ENCODE assay signal across 14 cellular contexts in the genomic region with DNA sequence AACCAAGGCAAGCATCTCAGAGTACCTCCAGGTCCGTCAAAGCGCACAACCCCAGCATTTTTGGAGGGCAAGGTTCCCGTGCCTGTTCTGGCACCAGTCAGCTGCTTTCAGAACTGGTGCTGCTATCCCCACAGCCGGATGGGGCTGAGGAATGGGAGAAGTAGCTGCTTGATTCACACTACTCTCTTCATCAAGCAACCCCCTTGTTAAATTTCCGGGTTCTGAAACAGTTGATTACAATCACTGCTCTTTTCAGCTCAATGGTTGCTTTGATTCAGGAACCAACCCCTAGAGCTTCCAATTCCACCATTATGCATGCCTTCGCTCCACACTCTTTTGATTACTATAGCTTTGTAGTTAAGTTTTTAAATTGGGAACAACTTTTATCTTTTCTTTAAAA. TPM values are rescaled to one million over a fixed set of nuclear protein-coding genes. Genes with fewer than 3 reads are reported as not detected.
DNase-seq lines count a peak whose midpoint lies in the region; ATAC-seq and TF ChIP-seq lines count a peak whose summit lies in the region.
"Had no signal": no experiment of that assay in that cellular context is flagged by ENCODE, and none has a peak within 500 bp of the region (broad histone marks: within the 10 kb centered on the region; RNA-seq: fewer than 3 reads in every experiment).

No MANE protein-coding gene starts in this region.

- no peak for TF ChIP-seq CTCF in natural killer cell (IDR thresholded peaks at IDR 0.05)

- no peak overlapping the region for H3K4me3 Mint-ChIP-seq in natural killer cell treated with Interleukin-12 subunit alpha and Interleukin-12 subunit beta and Interleukin-15 and Interleukin-18, amount 100 ng/mL, for 72 hours
- H3K4me3 Mint-ChIP-seq in natural killer cell = no peak overlapping the region

- ATAC-seq in natural killer cell treated with Interleukin-12 subunit alpha and Interleukin-12 subunit beta and Interleukin-15 and Interleukin-18, amount 100 ng/mL, for 72 hours = no peak
- ATAC-seq in natural killer cell = no peak
- ATAC-seq: HCT116 had no signal

- no peak overlapping the region for H3K27ac Mint-ChIP-seq in natural killer cell treated with Interleukin-12 subunit alpha and Interleukin-12 subunit beta and Interleukin-15 and Interleukin-18, amount 100 ng/mL, for 72 hours
- no peak overlapping the region for H3K27ac Mint-ChIP-seq in natural killer cell

- no peaks in the 10 kb centered on the region for H3K27me3 Mint-ChIP-seq in natural killer cell treated with Interleukin-12 subunit alpha and Interleukin-12 subunit beta and Interleukin-15 and Interleukin-18, amount 100 ng/mL, for 72 hours
- no peaks in the 10 kb centered on the region for H3K27me3 Mint-ChIP-seq in natural killer cell (ENCODE audit: low read depth in 2 of 2)

- no peaks in the 10 kb centered on the region for H3K4me1 Mint-ChIP-seq in natural killer cell treated with Interleukin-12 subunit alpha and Interleukin-12 subunit beta and Interleukin-15 and Interleukin-18, amount 100 ng/mL, for 72 hours (ENCODE audit: low read depth in 2 of 2)
- H3K4me1 Mint-ChIP-seq in natural killer cell = no peaks in the 10 kb centered on the region

- intact Hi-C loops in natural killer cell (cut with micrococcal nuclease) = no loop called here

- peak; percentile 18 for DNase-seq in natural killer cell treated with Interleukin-12 subunit alpha and Interleukin-12 subunit beta and Interleukin-15 and Interleukin-18, amount 100 ng/mL, for 72 hours (ENCODE audit: low spot score)
- DNase-seq in natural killer cell (no peak), epidermal melanocyte (ENCODE audit: insufficient read length, low spot score) (peak; percentile 75), midbrain (lab: John Stamatoyannopoulos, UW) (peak; percentile 21), pons (ENCODE audit: low spot score) (peak; percentile 53), T-helper 1 cell (no peak)
- DNase-seq in NK-92 treated with Interleukin-12 subunit alpha and Interleukin-12 subunit beta, amount 100 ng/mL, for 24 hours (lab: John Stamatoyannopoulos, UW) = no peak
- no peak for DNase-seq in activated naive CD4-positive, alpha-beta T cell (lab: John Stamatoyannopoulos, UW)
- DNase-seq: 8988T, AML-193, Calu3, DMS 273 treated with DMSO at 0.1 percent for 48 hours had no signal

- no peaks in the 10 kb centered on the region for H3K9me3 Mint-ChIP-seq in natural killer cell treated with Interleukin-12 subunit alpha and Interleukin-12 subunit beta and Interleukin-15 and Interleukin-18, amount 100 ng/mL, for 72 hours
- no peaks in the 10 kb centered on the region for H3K9me3 Mint-ChIP-seq in natural killer cell

- no peaks in the 10 kb centered on the region for H3K36me3 Mint-ChIP-seq in natural killer cell treated with Interleukin-12 subunit alpha and Interleukin-12 subunit beta and Interleukin-15 and Interleukin-18, amount 100 ng/mL, for 72 hours
- no peaks in the 10 kb centered on the region for H3K36me3 Mint-ChIP-seq in natural killer cell

RNA-seq across cellular contexts. Expression of gene UBA7, which starts 12.3 kb away (rescaled TPM):
- total RNA-seq in natural killer cell treated with Interleukin-12 subunit alpha and Interleukin-12 subunit beta and Interleukin-15 and Interleukin-18, amount 100 ng/mL, for 72 hours = 100 to 1,000 TPM in 1 of 2 donors, 10 to 100 TPM in 1; 89.5 to 105 TPM
- total RNA-seq in natural killer cell = 100 to 1,000 TPM; 283 to 358 (median 336) TPM

RNA-seq across cellular contexts. Expression of gene INKA1, which starts 23.0 kb away (rescaled TPM):
- total RNA-seq in natural killer cell treated with Interleukin-12 subunit alpha and Interleukin-12 subunit beta and Interleukin-15 and Interleukin-18, amount 100 ng/mL, for 72 hours = under 1 TPM in 1 of 2 donors, not detected in 1; 0.64 TPM
- under 1 TPM in 2 of 3 donors, not detected in 1; 0.52 to 0.83 TPM for total RNA-seq in natural killer cell
- total RNA-seq: Daoy had no signal

RNA-seq across cellular contexts. Expression of gene CDHR4, which starts 26.3 kb away (rescaled TPM):
- not detected for total RNA-seq in natural killer cell treated with Interleukin-12 subunit alpha and Interleukin-12 subunit beta and Interleukin-15 and Interleukin-18, amount 100 ng/mL, for 72 hours
- total RNA-seq in natural killer cell = under 1 TPM in 1 of 3 donors, not detected in 2; 0.30 TPM
- total RNA-seq: Calu3, Daoy had no signal

RNA-seq across cellular contexts. Expression of gene TRAIP, which starts 30.3 kb away (rescaled TPM):
- total RNA-seq in natural killer cell treated with Interleukin-12 subunit alpha and Interleukin-12 subunit beta and Interleukin-15 and Interleukin-18, amount 100 ng/mL, for 72 hours = 10 to 100 TPM; 14.0 to 44.0 TPM
- total RNA-seq in natural killer cell = 1 to 10 TPM; 3.3 to 6.2 (median 4.0) TPM

RNA-seq across cellular contexts. Expression of gene IP6K1, which starts 39.7 kb away (rescaled TPM):
- 10 to 100 TPM; 53.4 to 56.7 TPM for total RNA-seq in natural killer cell treated with Interleukin-12 subunit alpha and Interleukin-12 subunit beta and Interleukin-15 and Interleukin-18, amount 100 ng/mL, for 72 hours
- total RNA-seq in natural killer cell = 10 to 100 TPM; 53.7 to 68.7 (median 57.9) TPM

Comparison
In these comparisons a context has a peak if more than half of its experiments do, and no peak if none do; other contexts are left out.
1. DNase-seq: peak in natural killer cell treated with Interleukin-12 subunit alpha and Interleukin-12 subunit beta and Interleukin-15 and Interleukin-18, amount 100 ng/mL, for 72 hours (single experiment), epidermal melanocyte (single experiment), midbrain (single experiment) and pons (single experiment); none in natural killer cell (single experiment), NK-92 treated with Interleukin-12 subunit alpha and Interleukin-12 subunit beta, amount 100 ng/mL, for 24 hours (single experiment), activated naive CD4-positive, alpha-beta T cell (0 of 4) and T-helper 1 cell (0 of 5).